18 cellular contexts compared by ENCODE assay signal in genomic region chr22:50225200-50225969, GRCh38. TPM values are rescaled to one million over a fixed set of nuclear protein-coding genes. Genes with fewer than 3 reads are reported as not detected.
DNase-seq lines count a peak whose midpoint lies in the region; ATAC-seq, FAIRE-seq and TF ChIP-seq lines count a peak whose summit lies in the region.
"Had no signal": no experiment of that assay in that cellular context is flagged by ENCODE, and none has a peak within 500 bp of the region (broad histone marks: within the 10 kb centered on the region; RNA-seq: fewer than 3 reads in every experiment).

No MANE protein-coding gene starts in this region.

- DNase-seq in right cardiac atrium (peak in 2 of 3 donors; percentile 45 to 57), heart right ventricle (no peak), HepG2 (ENCODE audit: low spot score) (peak; percentile 44), neuronal stem cell (ENCODE audit: low spot score) (no peak), GM12891 (ENCODE audit: insufficient read length, low spot score) (no peak), inferior parietal cortex (ENCODE audit: extremely low spot score) (no peak)
- DNase-seq in activated naive CD4-positive, alpha-beta T cell (lab: John Stamatoyannopoulos, UW), result no peak
- DNase-seq: 8988T, AML-193, C1 segment of cervical spinal cord, DMS79, EL, GOT3, H9 had no signal

- TF ChIP-seq POLR2A in HepG2 (IDR thresholded peaks at IDR 0.05; ENCODE audit: insufficient read depth in 1 of 2, low read depth in 2 of 2, low read length in 2 of 2) (no peak), GM12891 (IDR thresholded peaks at IDR 0.05; ENCODE audit: low read depth, low read length) (no peak)

- H3K27me3 ChIP-seq in right cardiac atrium (ENCODE audit: control insufficient read depth, insufficient read depth), result no peaks in the 10 kb centered on the region
- no peaks in the 10 kb centered on the region for H3K27me3 ChIP-seq in heart right ventricle
- H3K27me3 ChIP-seq in HepG2 (ENCODE audit: control insufficient read depth in 1 of 2, insufficient read depth in 2 of 2, low read length in 2 of 2), result no peaks in the 10 kb centered on the region
- no peaks in the 10 kb centered on the region for H3K27me3 ChIP-seq in neuronal stem cell (ENCODE audit: control insufficient read depth in 3 of 3, insufficient read depth in 3 of 3, low read depth in 1 of 3, low read length in 3 of 3)

- ATAC-seq in right cardiac atrium (no peak), heart right ventricle (no peak), HepG2 (peak; percentile 42), HG03342 (IDR thresholded peaks at IDR 0.05; ENCODE audit: unreplicated experiment) (no peak)

- no peak overlapping the region for H4K8ac ChIP-seq in neuronal stem cell (ENCODE audit: low read depth, low read length)

- 0 out of 4 replicates have a peak, but pooled peaks of 1 of the 2 experiments have one; percentile 13 for TF ChIP-seq EP300 in HepG2 (IDR thresholded peaks at IDR 0.05; ENCODE audit: low read depth in 2 of 2, low read length in 2 of 2)
- TF ChIP-seq EP300 in HepG2 (CRISPR knock-in tag; IDR thresholded peaks at IDR 0.05; ENCODE audit: borderline replicate concordance), result no peak

- FAIRE-seq in HepG2 (lab: Jason Lieb, UNC), result no peak
- FAIRE-seq in GM12891 (lab: Jason Lieb, UNC), result no peak
- FAIRE-seq: G401.6, GM12892, GM19239 had no signal

- H2BK120ac ChIP-seq in neuronal stem cell (ENCODE audit: low read depth, low read length), result no peak overlapping the region

- H3K4me2 ChIP-seq in HepG2 (ENCODE audit: low read depth, low read length), result peak overlapping the region; percentile 12; the same call in 1 of the 2 replicates
- no peak overlapping the region for H3K4me2 ChIP-seq in neuronal stem cell (ENCODE audit: insufficient read depth, low read length, poor library complexity, severe bottlenecking)

- no peak overlapping the region for H2AFZ ChIP-seq in HepG2 (ENCODE audit: low read length)
- no peak overlapping the region for H2AFZ ChIP-seq in neuronal stem cell (ENCODE audit: low read length)

- no peak overlapping the region for H3K4ac ChIP-seq in neuronal stem cell (ENCODE audit: low read length)

- H2BK12ac ChIP-seq in neuronal stem cell (ENCODE audit: low read length), result no peak overlapping the region

- intact Hi-C loops in right cardiac atrium (cut with DNase I), result no loop called here
- intact Hi-C loops in heart right ventricle (cut with DNase I), result no loop called here
- intact Hi-C loops in HepG2 (cut with micrococcal nuclease; ENCODE audit: unreplicated experiment), result no loop called here

- BruUV-seq in HepG2 (replicated peaks; lab: Mats Ljungman, UMichigan), result no TSS peak

- TF ChIP-seq RAD21 in HepG2 (CRISPR knock-in tag; IDR thresholded peaks at IDR 0.05), result no peak

- no peak overlapping the region for H3K18ac ChIP-seq in neuronal stem cell (ENCODE audit: low read length)

- H3K36me3 ChIP-seq in heart right ventricle (peaks cover 0 to 99% (median 37%) of the 10 kb centered on the region in 9 donors), HepG2 (replicated peaks in 1 of 2; ENCODE audit: control insufficient read depth in 1 of 2, insufficient read depth in 2 of 2, low read length in 2 of 2) (peaks cover 20 to 48% of the 10 kb centered on the region in 2 experiments; a peak in 4 of 5 replicates), neuronal stem cell (replicated peaks in 1 of 2; ENCODE audit: control insufficient read depth in 2 of 2, insufficient read depth in 2 of 2, low read length in 2 of 2) (peaks cover 39 to 70% of the 10 kb centered on the region in 2 donors)

- no peak overlapping the region for H4K91ac ChIP-seq in neuronal stem cell (ENCODE audit: low read depth, low read length, poor library complexity)

- H3K9ac ChIP-seq in HepG2 (ENCODE audit: insufficient read depth, low read depth, low read length) (no peak overlapping the region), neuronal stem cell (ENCODE audit: low read depth, low read length, poor library complexity) (peak overlapping the region; percentile 12)

- H3K79me1 ChIP-seq in neuronal stem cell (ENCODE audit: low read depth, low read length), result peaks cover 23% of the 10 kb centered on the region

- no peaks in the 10 kb centered on the region for H3K4me1 ChIP-seq in right cardiac atrium (ENCODE audit: control insufficient read depth, insufficient read depth, low read length)
- no peaks in the 10 kb centered on the region for H3K4me1 ChIP-seq in heart right ventricle
- H3K4me1 ChIP-seq in HepG2 (ENCODE audit: insufficient read depth, low read length), result peaks cover 11% of the 10 kb centered on the region
- H3K4me1 ChIP-seq in neuronal stem cell (ENCODE audit: control insufficient read depth in 2 of 2, insufficient read depth in 1 of 2, low read depth in 1 of 2, low read length in 2 of 2), result no peaks in the 10 kb centered on the region

- no peak overlapping the region for H3K27ac ChIP-seq in right cardiac atrium (ENCODE audit: low read length)
- H3K27ac ChIP-seq in heart right ventricle, result no peak overlapping the region
- no peak overlapping the region for H3K27ac ChIP-seq in HepG2 (ENCODE audit: extremely low read length, insufficient read depth, low read length)
- H3K27ac ChIP-seq in neuronal stem cell (replicated peaks; ENCODE audit: low read length), result no peak overlapping the region

- peak overlapping the region; percentile 55 for H3K23ac ChIP-seq in neuronal stem cell (ENCODE audit: low read depth, low read length, poor library complexity)

- no peak overlapping the region for H2BK5ac ChIP-seq in neuronal stem cell (ENCODE audit: low read length)

- H3K9me3 ChIP-seq in right cardiac atrium (ENCODE audit: control insufficient read depth, low read length), result no peaks in the 10 kb centered on the region
- H3K9me3 ChIP-seq in heart right ventricle, result no peaks in the 10 kb centered on the region
- no peaks in the 10 kb centered on the region for H3K9me3 ChIP-seq in HepG2 (ENCODE audit: low read length)
- H3K9me3 ChIP-seq in neuronal stem cell (replicated peaks in 1 of 2; ENCODE audit: control insufficient read depth in 2 of 2, insufficient read depth in 1 of 2, low read depth in 1 of 2, low read length in 2 of 2), result no peaks in the 10 kb centered on the region

- H3K14ac ChIP-seq in neuronal stem cell (ENCODE audit: low read length), result no peak overlapping the region

- CTCF ChIA-PET in HepG2 (lab: Yijun Ruan, JAX; ENCODE audit: low intra/inter-chr PET ratio, low total read pairs), result no interaction called here

- no peak overlapping the region for H3K4me3 ChIP-seq in right cardiac atrium (ENCODE audit: low read length)
- H3K4me3 ChIP-seq in heart right ventricle, result no peak overlapping the region
- H3K4me3 ChIP-seq in HepG2 (replicated peaks in 1 of 3; ENCODE audit: insufficient read depth in 1 of 3, low read depth in 2 of 3, low read length in 3 of 3), result no peak overlapping the region
- H3K4me3 ChIP-seq in neuronal stem cell (ENCODE audit: low read length in 2 of 2), result no peak overlapping the region

- 85% methylated on average over 24 of the region's 24 CpGs for WGBS in right cardiac atrium
- 82 to 83% methylated on average over 24 of the region's 24 CpGs for WGBS in heart right ventricle, 2 donors
- WGBS in HepG2 (ENCODE audit: low lambda C conversion rate), result 87% methylated on average over 14 of the region's 24 CpGs
- no CpG with 5 or more reads among the region's 24 CpGs for WGBS in neuronal stem cell (ENCODE audit: extremely low coverage in 2 of 2, insufficient read length in 2 of 2, insufficient replicate concordance in 1 of 2), 2 donors

- TF ChIP-seq CTCF in heart right ventricle (IDR thresholded peaks at IDR 0.05), result no peak
- peak; percentile 14; the same call in 1 of the 2 replicates for TF ChIP-seq CTCF in HepG2 (CRISPR knock-in tag; IDR thresholded peaks at IDR 0.05)

- POLR2A ChIA-PET in HepG2 (lab: Yijun Ruan, JAX), result interaction anchor here (0.6 kb wide), 1 partner anchor 26 kb away, joined by 4 read pairs; no protein-coding TSS in a partner anchor

- H3K79me2 ChIP-seq in HepG2 (ENCODE audit: insufficient read depth, low read length), result no peaks in the 10 kb centered on the region

- H2AK5ac ChIP-seq in neuronal stem cell (ENCODE audit: low read depth, low read length), result no peak overlapping the region

- H4K20me1 ChIP-seq in HepG2 (ENCODE audit: insufficient read depth, low read length), result no peaks in the 10 kb centered on the region

- no peak overlapping the region for H2BK15ac ChIP-seq in neuronal stem cell (ENCODE audit: low read length)

- in situ Hi-C loops in HepG2 (cut with HindIII; ENCODE audit: extremely low pct_ligation_motif_present, low pct_unique_long_range_greater_than_20kb), result no loop called here

RNA-seq across cellular contexts. Expression of gene TUBGCP6, which starts 19.4 kb away (rescaled TPM):
- total RNA-seq in right cardiac atrium, result 10 to 100 TPM; 20.6 to 22.8 (median 22.6) TPM
- polyA plus RNA-seq in right cardiac atrium, result 20.4 TPM
- 10 to 100 TPM; 15.5 to 23.3 (median 18.5) TPM for total RNA-seq in heart right ventricle
- polyA plus RNA-seq in heart right ventricle, result 10 to 100 TPM; 14.2 to 40.7 TPM
- total RNA-seq in HepG2 (2016; rRNA removed; fragmentation: Illumina TruSeq; extraction: Trizol), result 5.8 and 15.7 TPM in 2 replicates
- 3.8 and 4.4 TPM in 2 replicates for total RNA-seq in HepG2 (2016; cell fraction: cytosol; rRNA removed; fragmentation: Illumina TruSeq; extraction: Trizol; ENCODE audit: low read depth)
- 4.6 and 17.4 TPM in 2 replicates for total RNA-seq in HepG2 (2016; cell fraction: insoluble cytoplasmic fraction; rRNA removed; fragmentation: Illumina TruSeq; extraction: Trizol)
- 4.6 and 5.1 TPM in 2 replicates for total RNA-seq in HepG2 (2016; cell fraction: membrane; rRNA removed; fragmentation: Illumina TruSeq; extraction: Trizol)
- total RNA-seq in HepG2 (2016; cell fraction: nucleus; rRNA removed; fragmentation: Illumina TruSeq; extraction: Trizol), result 23.1 and 29.5 TPM in 2 replicates
- polyA plus RNA-seq in HepG2 (2011; rRNA removed), result 14.6 and 23.7 TPM in 2 replicates
- polyA plus RNA-seq in HepG2 (2011; cell fraction: cytosol; rRNA removed), result 2.6 and 4.8 TPM in 2 replicates
- polyA plus RNA-seq in HepG2 (2011; cell fraction: nucleus; rRNA removed), result 276 and 340 TPM in 2 replicates
- 13.4 and 15.8 TPM in 2 replicates for polyA plus RNA-seq in HepG2 (2012)
- 0.95 and 1.2 TPM in 2 replicates for polyA plus RNA-seq in HepG2 (2016; cell fraction: cytosol; fragmentation: Illumina TruSeq; extraction: Trizol; ENCODE audit: low read depth)
- polyA plus RNA-seq in HepG2 (2016; cell fraction: insoluble cytoplasmic fraction; fragmentation: Illumina TruSeq; extraction: Trizol; ENCODE audit: low read depth), result 3.6 and 4.4 TPM in 2 replicates
- polyA plus RNA-seq in HepG2 (2016; cell fraction: membrane; fragmentation: Illumina TruSeq; extraction: Trizol; ENCODE audit: low read depth), result 0.86 and 2.1 TPM in 2 replicates
- 62.8 and 72.9 TPM in 2 replicates for polyA plus RNA-seq in HepG2 (2016; cell fraction: nucleus; fragmentation: Illumina TruSeq; extraction: Trizol; ENCODE audit: insufficient read depth, low read depth)
- 11.6 and 16.8 TPM in 2 replicates for polyA minus RNA-seq in HepG2 (2011; rRNA and poly(A)+ RNA removed; ENCODE audit: low replicate concordance)
- 2.7 and 4.0 TPM in 2 replicates for polyA minus RNA-seq in HepG2 (2011; cell fraction: cytosol; rRNA and poly(A)+ RNA removed)
- polyA minus RNA-seq in HepG2 (2011; cell fraction: nucleus; rRNA and poly(A)+ RNA removed), result 32.9 and 40.9 TPM in 2 replicates
- 12.1 TPM for polyA plus RNA-seq in neuronal stem cell (2013, experiment 1 of 2)
- polyA plus RNA-seq in neuronal stem cell (2013, experiment 2 of 2), result 12.1 TPM
- polyA plus RNA-seq in GM12891 (2012; ENCODE audit: low read depth, missing spikeins), result 25.2 TPM

RNA-seq across cellular contexts. Expression of gene SELENOO, which starts 24.6 kb away (rescaled TPM):
- total RNA-seq in right cardiac atrium (10 to 100 TPM; 14.6 to 16.3 (median 15.3) TPM), heart right ventricle (10 to 100 TPM in 9 of 10 donors, 1 to 10 TPM in 1; 9.6 to 24.6 (median 11.9) TPM), HepG2 (2016; rRNA removed; fragmentation: Illumina TruSeq; extraction: Trizol) (12.5 and 19.0 TPM in 2 replicates)
- polyA plus RNA-seq in right cardiac atrium (17.1 TPM), heart right ventricle (10 to 100 TPM; 22.6 to 29.8 TPM), HepG2 (2011; rRNA removed) (14.4 and 18.7 TPM in 2 replicates)
- 2.8 and 3.8 TPM in 2 replicates for total RNA-seq in HepG2 (2016; cell fraction: cytosol; rRNA removed; fragmentation: Illumina TruSeq; extraction: Trizol; ENCODE audit: low read depth)
- total RNA-seq in HepG2 (2016; cell fraction: insoluble cytoplasmic fraction; rRNA removed; fragmentation: Illumina TruSeq; extraction: Trizol), result 9.4 and 19.8 TPM in 2 replicates
- 6.0 and 7.6 TPM in 2 replicates for total RNA-seq in HepG2 (2016; cell fraction: membrane; rRNA removed; fragmentation: Illumina TruSeq; extraction: Trizol)
- 18.8 and 19.9 TPM in 2 replicates for total RNA-seq in HepG2 (2016; cell fraction: nucleus; rRNA removed; fragmentation: Illumina TruSeq; extraction: Trizol)
- 10.0 and 18.1 TPM in 2 replicates for polyA plus RNA-seq in HepG2 (2011; cell fraction: cytosol; rRNA removed)
- polyA plus RNA-seq in HepG2 (2011; cell fraction: nucleus; rRNA removed), result 88.6 and 104 TPM in 2 replicates
- polyA plus RNA-seq in HepG2 (2012), result 10.9 and 17.7 TPM in 2 replicates
- 3.5 and 4.0 TPM in 2 replicates for polyA plus RNA-seq in HepG2 (2016; cell fraction: cytosol; fragmentation: Illumina TruSeq; extraction: Trizol; ENCODE audit: low read depth)
- polyA plus RNA-seq in HepG2 (2016; cell fraction: insoluble cytoplasmic fraction; fragmentation: Illumina TruSeq; extraction: Trizol; ENCODE audit: low read depth), result 9.5 and 12.3 TPM in 2 replicates
- 4.9 and 5.3 TPM in 2 replicates for polyA plus RNA-seq in HepG2 (2016; cell fraction: membrane; fragmentation: Illumina TruSeq; extraction: Trizol; ENCODE audit: low read depth)
- polyA plus RNA-seq in HepG2 (2016; cell fraction: nucleus; fragmentation: Illumina TruSeq; extraction: Trizol; ENCODE audit: insufficient read depth, low read depth), result 54.2 and 57.7 TPM in 2 replicates
- 9.7 and 16.7 TPM in 2 replicates for polyA minus RNA-seq in HepG2 (2011; rRNA and poly(A)+ RNA removed; ENCODE audit: low replicate concordance)
- 6.4 and 6.9 TPM in 2 replicates for polyA minus RNA-seq in HepG2 (2011; cell fraction: cytosol; rRNA and poly(A)+ RNA removed)
- polyA minus RNA-seq in HepG2 (2011; cell fraction: nucleus; rRNA and poly(A)+ RNA removed), result 7.5 and 7.7 TPM in 2 replicates
- polyA plus RNA-seq in neuronal stem cell (2013, experiment 1 of 2), result 11.5 TPM
- polyA plus RNA-seq in neuronal stem cell (2013, experiment 2 of 2), result 11.4 TPM
- 10.4 TPM for polyA plus RNA-seq in GM12891 (2012; ENCODE audit: low read depth, missing spikeins)

RNA-seq across cellular contexts. Expression of gene HDAC10, which starts 25.7 kb away (rescaled TPM):
- 10 to 100 TPM in 2 of 4 donors, 1 to 10 TPM in 2; 8.7 to 13.5 (median 11.6) TPM for total RNA-seq in right cardiac atrium
- polyA plus RNA-seq in right cardiac atrium, result 11.6 TPM
- total RNA-seq in heart right ventricle, result 10 to 100 TPM in 6 of 10 donors, 1 to 10 TPM in 4; 7.1 to 16.7 (median 10.3) TPM
- polyA plus RNA-seq in heart right ventricle, result 10 to 100 TPM in 1 of 2 donors, 1 to 10 TPM in 1; 7.9 to 20.3 TPM
- 4.0 and 13.9 TPM in 2 replicates for total RNA-seq in HepG2 (2016; rRNA removed; fragmentation: Illumina TruSeq; extraction: Trizol)
- 7.1 and 8.7 TPM in 2 replicates for total RNA-seq in HepG2 (2016; cell fraction: cytosol; rRNA removed; fragmentation: Illumina TruSeq; extraction: Trizol; ENCODE audit: low read depth)
- total RNA-seq in HepG2 (2016; cell fraction: insoluble cytoplasmic fraction; rRNA removed; fragmentation: Illumina TruSeq; extraction: Trizol), result 4.1 and 13.9 TPM in 2 replicates
- 4.4 and 4.6 TPM in 2 replicates for total RNA-seq in HepG2 (2016; cell fraction: membrane; rRNA removed; fragmentation: Illumina TruSeq; extraction: Trizol)
- total RNA-seq in HepG2 (2016; cell fraction: nucleus; rRNA removed; fragmentation: Illumina TruSeq; extraction: Trizol), result 23.1 and 23.7 TPM in 2 replicates
- polyA plus RNA-seq in HepG2 (2011; rRNA removed), result 14.9 and 19.7 TPM in 2 replicates
- 1.8 and 3.9 TPM in 2 replicates for polyA plus RNA-seq in HepG2 (2011; cell fraction: cytosol; rRNA removed)
- 257 and 366 TPM in 2 replicates for polyA plus RNA-seq in HepG2 (2011; cell fraction: nucleus; rRNA removed)
- 15.0 and 23.8 TPM in 2 replicates for polyA plus RNA-seq in HepG2 (2012)
- 0.86 TPM in 2 replicates for polyA plus RNA-seq in HepG2 (2016; cell fraction: cytosol; fragmentation: Illumina TruSeq; extraction: Trizol; ENCODE audit: low read depth)
- polyA plus RNA-seq in HepG2 (2016; cell fraction: insoluble cytoplasmic fraction; fragmentation: Illumina TruSeq; extraction: Trizol; ENCODE audit: low read depth), result 3.2 and 5.7 TPM in 2 replicates
- 2.1 TPM in 2 replicates for polyA plus RNA-seq in HepG2 (2016; cell fraction: membrane; fragmentation: Illumina TruSeq; extraction: Trizol; ENCODE audit: low read depth)
- 72.4 and 82.8 TPM in 2 replicates for polyA plus RNA-seq in HepG2 (2016; cell fraction: nucleus; fragmentation: Illumina TruSeq; extraction: Trizol; ENCODE audit: insufficient read depth, low read depth)
- 7.7 and 20.9 TPM in 2 replicates for polyA minus RNA-seq in HepG2 (2011; rRNA and poly(A)+ RNA removed; ENCODE audit: low replicate concordance)
- polyA minus RNA-seq in HepG2 (2011; cell fraction: cytosol; rRNA and poly(A)+ RNA removed), result 3.9 and 4.2 TPM in 2 replicates
- polyA minus RNA-seq in HepG2 (2011; cell fraction: nucleus; rRNA and poly(A)+ RNA removed), result 34.9 and 37.9 TPM in 2 replicates
- polyA plus RNA-seq in neuronal stem cell (2013, experiment 1 of 2), result 20.1 TPM
- 18.8 TPM for polyA plus RNA-seq in neuronal stem cell (2013, experiment 2 of 2)
- polyA plus RNA-seq in GM12891 (2012; ENCODE audit: low read depth, missing spikeins), result 32.6 TPM

RNA-seq across cellular contexts. Expression of gene MAPK12, which starts 36.1 kb away (rescaled TPM):
- total RNA-seq in right cardiac atrium (10 to 100 TPM; 10.5 to 14.8 (median 11.2) TPM), heart right ventricle (10 to 100 TPM; 10.6 to 21.9 (median 16.1) TPM), HepG2 (2016; rRNA removed; fragmentation: Illumina TruSeq; extraction: Trizol) (15.0 and 23.3 TPM in 2 replicates)
- polyA plus RNA-seq in right cardiac atrium (15.2 TPM), heart right ventricle (10 to 100 TPM; 14.8 to 23.0 TPM), HepG2 (2011; rRNA removed) (22.2 and 22.8 TPM in 2 replicates)
- 25.0 and 26.8 TPM in 2 replicates for total RNA-seq in HepG2 (2016; cell fraction: cytosol; rRNA removed; fragmentation: Illumina TruSeq; extraction: Trizol; ENCODE audit: low read depth)
- total RNA-seq in HepG2 (2016; cell fraction: insoluble cytoplasmic fraction; rRNA removed; fragmentation: Illumina TruSeq; extraction: Trizol), result 15.4 and 25.6 TPM in 2 replicates
- 43.0 and 45.2 TPM in 2 replicates for total RNA-seq in HepG2 (2016; cell fraction: membrane; rRNA removed; fragmentation: Illumina TruSeq; extraction: Trizol)
- 20.3 and 23.6 TPM in 2 replicates for total RNA-seq in HepG2 (2016; cell fraction: nucleus; rRNA removed; fragmentation: Illumina TruSeq; extraction: Trizol)
- 12.9 and 20.7 TPM in 2 replicates for polyA plus RNA-seq in HepG2 (2011; cell fraction: cytosol; rRNA removed)
- polyA plus RNA-seq in HepG2 (2011; cell fraction: nucleus; rRNA removed), result 115 and 151 TPM in 2 replicates
- 6.9 and 10.9 TPM in 2 replicates for polyA plus RNA-seq in HepG2 (2012)
- 27.8 and 28.1 TPM in 2 replicates for polyA plus RNA-seq in HepG2 (2016; cell fraction: cytosol; fragmentation: Illumina TruSeq; extraction: Trizol; ENCODE audit: low read depth)
- 14.6 and 16.4 TPM in 2 replicates for polyA plus RNA-seq in HepG2 (2016; cell fraction: insoluble cytoplasmic fraction; fragmentation: Illumina TruSeq; extraction: Trizol; ENCODE audit: low read depth)
- 37.0 and 38.8 TPM in 2 replicates for polyA plus RNA-seq in HepG2 (2016; cell fraction: membrane; fragmentation: Illumina TruSeq; extraction: Trizol; ENCODE audit: low read depth)
- polyA plus RNA-seq in HepG2 (2016; cell fraction: nucleus; fragmentation: Illumina TruSeq; extraction: Trizol; ENCODE audit: insufficient read depth, low read depth), result 56.9 and 60.1 TPM in 2 replicates
- 16.5 and 18.7 TPM in 2 replicates for polyA minus RNA-seq in HepG2 (2011; rRNA and poly(A)+ RNA removed; ENCODE audit: low replicate concordance)
- polyA minus RNA-seq in HepG2 (2011; cell fraction: cytosol; rRNA and poly(A)+ RNA removed), result 5.1 and 9.2 TPM in 2 replicates
- polyA minus RNA-seq in HepG2 (2011; cell fraction: nucleus; rRNA and poly(A)+ RNA removed), result 25.6 and 25.8 TPM in 2 replicates
- 28.8 TPM for polyA plus RNA-seq in neuronal stem cell (2013, experiment 1 of 2)
- polyA plus RNA-seq in neuronal stem cell (2013, experiment 2 of 2), result 28.1 TPM
- polyA plus RNA-seq in GM12891 (2012; ENCODE audit: low read depth, missing spikeins), result 11.3 TPM

RNA-seq across cellular contexts. Expression of gene TRABD, which starts 39.7 kb away (rescaled TPM):
- total RNA-seq in right cardiac atrium, result 10 to 100 TPM; 16.7 to 23.2 (median 20.7) TPM
- polyA plus RNA-seq in right cardiac atrium, result 25.5 TPM
- 10 to 100 TPM; 13.6 to 24.9 (median 16.4) TPM for total RNA-seq in heart right ventricle
- 10 to 100 TPM; 31.6 to 40.8 TPM for polyA plus RNA-seq in heart right ventricle
- 16.2 and 21.5 TPM in 2 replicates for total RNA-seq in HepG2 (2016; rRNA removed; fragmentation: Illumina TruSeq; extraction: Trizol)
- total RNA-seq in HepG2 (2016; cell fraction: cytosol; rRNA removed; fragmentation: Illumina TruSeq; extraction: Trizol; ENCODE audit: low read depth), result 8.1 and 8.5 TPM in 2 replicates
- 14.1 and 20.1 TPM in 2 replicates for total RNA-seq in HepG2 (2016; cell fraction: insoluble cytoplasmic fraction; rRNA removed; fragmentation: Illumina TruSeq; extraction: Trizol)
- total RNA-seq in HepG2 (2016; cell fraction: membrane; rRNA removed; fragmentation: Illumina TruSeq; extraction: Trizol), result 15.9 and 17.7 TPM in 2 replicates
- 12.3 and 17.7 TPM in 2 replicates for total RNA-seq in HepG2 (2016; cell fraction: nucleus; rRNA removed; fragmentation: Illumina TruSeq; extraction: Trizol)
- 28.9 and 36.8 TPM in 2 replicates for polyA plus RNA-seq in HepG2 (2011; rRNA removed)
- polyA plus RNA-seq in HepG2 (2011; cell fraction: cytosol; rRNA removed), result 15.8 and 28.0 TPM in 2 replicates
- 241 and 327 TPM in 2 replicates for polyA plus RNA-seq in HepG2 (2011; cell fraction: nucleus; rRNA removed)
- polyA plus RNA-seq in HepG2 (2012), result 19.6 and 35.2 TPM in 2 replicates
- polyA plus RNA-seq in HepG2 (2016; cell fraction: cytosol; fragmentation: Illumina TruSeq; extraction: Trizol; ENCODE audit: low read depth), result 10.4 and 11.2 TPM in 2 replicates
- polyA plus RNA-seq in HepG2 (2016; cell fraction: insoluble cytoplasmic fraction; fragmentation: Illumina TruSeq; extraction: Trizol; ENCODE audit: low read depth), result 19.9 and 22.8 TPM in 2 replicates
- 15.2 and 16.9 TPM in 2 replicates for polyA plus RNA-seq in HepG2 (2016; cell fraction: membrane; fragmentation: Illumina TruSeq; extraction: Trizol; ENCODE audit: low read depth)
- polyA plus RNA-seq in HepG2 (2016; cell fraction: nucleus; fragmentation: Illumina TruSeq; extraction: Trizol; ENCODE audit: insufficient read depth, low read depth), result 56.6 and 60.9 TPM in 2 replicates
- polyA minus RNA-seq in HepG2 (2011; rRNA and poly(A)+ RNA removed; ENCODE audit: low replicate concordance), result 22.4 and 30.1 TPM in 2 replicates
- 9.7 and 11.7 TPM in 2 replicates for polyA minus RNA-seq in HepG2 (2011; cell fraction: cytosol; rRNA and poly(A)+ RNA removed)
- polyA minus RNA-seq in HepG2 (2011; cell fraction: nucleus; rRNA and poly(A)+ RNA removed), result 14.4 and 18.2 TPM in 2 replicates
- polyA plus RNA-seq in neuronal stem cell (2013, experiment 1 of 2), result 34.5 TPM
- polyA plus RNA-seq in neuronal stem cell (2013, experiment 2 of 2), result 33.8 TPM
- polyA plus RNA-seq in GM12891 (2012; ENCODE audit: low read depth, missing spikeins), result 53.0 TPM

Comparison
In these comparisons a context has a peak if more than half of its experiments do, and no peak if none do; other contexts are left out.
1. DNase-seq: peak in right cardiac atrium (2 of 3) and HepG2 (single experiment); none in heart right ventricle (0 of 2), neuronal stem cell (single experiment), activated naive CD4-positive, alpha-beta T cell (0 of 4), GM12891 (single experiment) and inferior parietal cortex (single experiment).